ENCODE assay signal across 8 cellular contexts in genomic region chr5:71587709-71588532, GRCh38. TPM values are rescaled to one million over a fixed set of nuclear protein-coding genes. Genes with fewer than 3 reads are reported as not detected.
DNase-seq lines count a peak whose midpoint lies in the region; ATAC-seq and TF ChIP-seq lines count a peak whose summit lies in the region.

No MANE protein-coding gene starts in this region.

- TF ChIP-seq CTCF in Caco-2 (IDR thresholded peaks at IDR 0.05; ENCODE audit: insufficient read depth in 1 of 2, low read depth in 1 of 2, low read length in 1 of 2, severe bottlenecking in 1 of 2, unreplicated experiment in 1 of 2) = peak in 1 of 2 experiments; percentile 1
- no peak for TF ChIP-seq CTCF in IMR-90 (conservative IDR thresholded peaks at IDR 0.05; ENCODE audit: low read depth, low read length)
- TF ChIP-seq CTCF in ascending aorta (IDR thresholded peaks at IDR 0.05) = no peak
- TF ChIP-seq CTCF in left lung (IDR thresholded peaks at IDR 0.05) = no peak
- TF ChIP-seq CTCF in suprapubic skin (IDR thresholded peaks at IDR 0.05) = no peak

- peak overlapping the region; percentile 99 for H3K27ac Mint-ChIP-seq in Caco-2 (ENCODE audit: unreplicated experiment)

- in situ Hi-C loops in IMR-90 (cut with MboI; ENCODE audit: low sequenced_read_pairs) = loop anchor here (25.0 kb wide), 1 partner anchor 724 kb away; the partner anchor contains the start of genes MRPS27 and PTCD2

- 0 out of 2 replicates have a peak overlapping the region, but pooled peaks have one; percentile 28 for H2BK120ac ChIP-seq in IMR-90 (ENCODE audit: low read depth, low read length)

- H3K9me3 ChIP-seq in Caco-2 (no peaks in the 10 kb centered on the region), IMR-90 (ENCODE audit: control insufficient read depth, insufficient read depth, low read length) (no peaks in the 10 kb centered on the region), ascending aorta (no peaks in the 10 kb centered on the region), left lung (no peaks in the 10 kb centered on the region), suprapubic skin (no peaks in the 10 kb centered on the region)

- peak overlapping the region; percentile 89 for H2AFZ ChIP-seq in IMR-90 (replicated peaks; ENCODE audit: low read length, poor library complexity)

- BruUV-seq in Caco-2 (replicated peaks; lab: Mats Ljungman, UMichigan) (TSS peak; percentile 53), IMR-90 (replicated peaks; lab: Mats Ljungman, UMichigan) (TSS peak; percentile 28)

- DNase-seq in Caco-2 = no peak
- DNase-seq in IMR-90 = no peak
- DNase-seq in ascending aorta (ENCODE audit: low spot score in 2 of 2) = no peak
- DNase-seq in left lung = no peak
- no peak for DNase-seq in suprapubic skin (ENCODE audit: low spot score in 2 of 2)
- no peak for DNase-seq in glomerular visceral epithelial cell (ENCODE audit: extremely low spot score)
- no peak for DNase-seq in NCI-H748 treated with DMSO at 0.1 percent for 48 hours (lab: John Stamatoyannopoulos, UW)

- H3K36me3 ChIP-seq in Caco-2 (ENCODE audit: control insufficient read depth, insufficient read depth, low read length) = no peaks in the 10 kb centered on the region
- H3K36me3 ChIP-seq in IMR-90 (ENCODE audit: control insufficient read depth, insufficient read depth, low read length) = no peaks in the 10 kb centered on the region
- no peaks in the 10 kb centered on the region for H3K36me3 ChIP-seq in ascending aorta
- H3K36me3 ChIP-seq in left lung = no peaks in the 10 kb centered on the region
- no peaks in the 10 kb centered on the region for H3K36me3 ChIP-seq in suprapubic skin

- H3K27me3 Mint-ChIP-seq in Caco-2 (ENCODE audit: insufficient read depth, unreplicated experiment) = no peaks in the 10 kb centered on the region

- H3K9me1 ChIP-seq in IMR-90 (ENCODE audit: insufficient read depth, low read length) = no peaks in the 10 kb centered on the region; the same call in 1 of the 2 replicates

- ATAC-seq in GM21390 (IDR thresholded peaks at IDR 0.05; ENCODE audit: unreplicated experiment) (peak; percentile 2), IMR-90 (ENCODE audit: low read depth) (no peak), left lung (peak; percentile 6)

- H2BK15ac ChIP-seq in IMR-90 (ENCODE audit: low read depth, low read length) = no peak overlapping the region

- dilution Hi-C loops in IMR-90 (cut with HindIII; ENCODE audit: low sequenced_read_pairs, unreplicated experiment) = no loop called here

- peak overlapping the region; percentile 97 for H3K4me3 Mint-ChIP-seq in Caco-2 (ENCODE audit: unreplicated experiment)

- peak overlapping the region; percentile 74 for H3K4ac ChIP-seq in IMR-90 (ENCODE audit: low read depth, low read length)

- H4K91ac ChIP-seq in IMR-90 (ENCODE audit: insufficient read depth, low read depth, low read length) = peak overlapping the region; percentile 14; the same call in 1 of the 2 replicates

- H3K56ac ChIP-seq in IMR-90 (ENCODE audit: extremely low read depth, insufficient read depth, low read length) = peak overlapping the region; percentile 46

- peak overlapping the region; percentile 73 for H3K27ac ChIP-seq in IMR-90 (ENCODE audit: insufficient read depth, low read length)
- H3K27ac ChIP-seq in ascending aorta = peak overlapping the region; percentile 89 to 92
- peak overlapping the region; percentile 82 to 87 for H3K27ac ChIP-seq in left lung
- peak overlapping the region; percentile 89 for H3K27ac ChIP-seq in suprapubic skin

- peaks cover 21% of the 10 kb centered on the region for H3K4me1 Mint-ChIP-seq in Caco-2 (ENCODE audit: low read depth, unreplicated experiment)

- WGBS in IMR-90 (ENCODE audit: extremely low coverage in 2 of 2, insufficient read length in 1 of 2), 2 experiments = 20% methylated on average over 1 of the region's 19 CpGs; no CpG with 5 or more reads in 1 of the 2 experiments
- WGBS in suprapubic skin = 82% methylated on average over 14 of the region's 19 CpGs

- peaks cover 24% of the 10 kb centered on the region for H3K36me3 Mint-ChIP-seq in Caco-2 (ENCODE audit: insufficient read depth, unreplicated experiment)

- intact Hi-C loops in Caco-2 (cut with micrococcal nuclease; ENCODE audit: unreplicated experiment) (loop anchor here (1.0 to 5.0 kb wide), 2 partner anchors 13 to 169 kb away; no protein-coding TSS in a partner anchor), IMR-90 (cut with micrococcal nuclease) (loop anchor here (5.0 kb wide), 1 partner anchor 719 kb away; no protein-coding TSS in a partner anchor), ascending aorta (cut with DNase I) (loop anchor here (2.0 to 10.0 kb wide), 3 partner anchors 131 to 717 kb away; partner anchors contain the start of gene MAP1B), left lung (cut with DNase I) (no loop called here)

- TF ChIP-seq EP300 in suprapubic skin (IDR thresholded peaks at IDR 0.05) = no peak

- no peaks in the 10 kb centered on the region for H3K9me3 Mint-ChIP-seq in Caco-2 (ENCODE audit: unreplicated experiment)

- H3K18ac ChIP-seq in IMR-90 (ENCODE audit: low read depth, low read length) = no peak overlapping the region

- H3K4me3 ChIP-seq in Caco-2 (ENCODE audit: low read depth, low read length) (peak overlapping the region; percentile 87), IMR-90 (ENCODE audit: insufficient read depth, low read depth, low read length) (peak overlapping the region; percentile 76), ascending aorta (peak overlapping the region; percentile 81 to 84), left lung (peak overlapping the region; percentile 68 to 95), suprapubic skin (peak overlapping the region; percentile 80)

- POLR2A ChIA-PET in Caco-2 (lab: Charles Lee) (interaction anchor here (0.6 to 1.5 kb wide), 6 partner anchors 9 to 133 kb away, joined by 3 to 9 read pairs (median 4); no protein-coding TSS in a partner anchor), IMR-90 (lab: Charles Lee; ENCODE audit: unreplicated experiment) (no interaction called here)

- H2AK9ac ChIP-seq in IMR-90 (replicated peaks; ENCODE audit: low read depth, low read length, poor library complexity) = peak overlapping the region; percentile 90

- H3K4me1 ChIP-seq in Caco-2 = peaks cover 8% of the 10 kb centered on the region
- H3K4me1 ChIP-seq in IMR-90 (ENCODE audit: control insufficient read depth, insufficient read depth, low read length) = peaks cover 2% of the 10 kb centered on the region; the same call in 1 of the 2 replicates
- H3K4me1 ChIP-seq in ascending aorta = peaks cover 0 to 13% of the 10 kb centered on the region in 2 donors
- peaks cover 4 to 24% of the 10 kb centered on the region in 2 donors for H3K4me1 ChIP-seq in left lung
- H3K4me1 ChIP-seq in suprapubic skin = peaks cover 32% of the 10 kb centered on the region

- H3K79me1 ChIP-seq in IMR-90 (ENCODE audit: low read depth in 1 of 2, low read length in 2 of 2) = peaks cover 11 to 16% of the 10 kb centered on the region in 2 experiments; a peak in 3 of 4 replicates

- TF ChIP-seq POLR2A in IMR-90 (IDR thresholded peaks at IDR 0.05; ENCODE audit: low read depth, low read length) = no peak
- no peak for TF ChIP-seq POLR2A in suprapubic skin (IDR thresholded peaks at IDR 0.05)

- H3K14ac ChIP-seq in IMR-90 (replicated peaks; ENCODE audit: low read depth, low read length) = peak overlapping the region; percentile 86

- H2AK5ac ChIP-seq in IMR-90 (ENCODE audit: low read depth, low read length) = no peak overlapping the region

- peak overlapping the region; percentile 91 to 99 for H4K8ac ChIP-seq in IMR-90 (ENCODE audit: low read depth in 2 of 2, low read length in 2 of 2)

- H2BK5ac ChIP-seq in IMR-90 (ENCODE audit: low read depth, low read length, poor library complexity, severe bottlenecking) = no peak overlapping the region

- H2BK20ac ChIP-seq in IMR-90 (ENCODE audit: low read depth, low read length) = no peak overlapping the region

- peak overlapping the region; percentile 73 for H4K5ac ChIP-seq in IMR-90 (ENCODE audit: low read depth, low read length)

- CTCF ChIA-PET in Caco-2 (lab: Charles Lee) (interaction anchor here (0.8 to 2.3 kb wide), 4 partner anchors 13 to 170 kb away, joined by 3 to 15 read pairs (median 3); no protein-coding TSS in a partner anchor), IMR-90 (lab: Yijun Ruan, JAX) (interaction anchor here (0.5 to 1.0 kb wide), 4 partner anchors 13 to 562 kb away, joined by 3 to 5 read pairs (median 3); no protein-coding TSS in a partner anchor)

- H3K27me3 ChIP-seq in Caco-2 (replicated peaks; ENCODE audit: control insufficient read depth, insufficient read depth, low read length) = no peaks in the 10 kb centered on the region
- H3K27me3 ChIP-seq in IMR-90 (ENCODE audit: control insufficient read depth, insufficient read depth, low read length) = no peaks in the 10 kb centered on the region
- no peaks in the 10 kb centered on the region for H3K27me3 ChIP-seq in ascending aorta
- no peaks in the 10 kb centered on the region for H3K27me3 ChIP-seq in left lung
- H3K27me3 ChIP-seq in suprapubic skin = no peaks in the 10 kb centered on the region

- H3K4me2 ChIP-seq in IMR-90 (ENCODE audit: low read depth, low read length) = peak overlapping the region; percentile 96

- peak overlapping the region; percentile 84 for H3K9ac ChIP-seq in IMR-90 (ENCODE audit: low read depth, low read length)

- peak overlapping the region; percentile 94 for H3K23ac ChIP-seq in IMR-90 (ENCODE audit: low read depth, low read length)

- no peak for TF ChIP-seq RAD21 in IMR-90 (IDR thresholded peaks at IDR 0.05; ENCODE audit: low read length)

- H4K20me1 ChIP-seq in IMR-90 (ENCODE audit: insufficient read depth, low read length) = no peaks in the 10 kb centered on the region

TF ChIP-seq in IMR-90, 13 proteins besides CTCF, POLR2A, EP300 and RAD21 (continues in another document):
- no peak for TF ChIP-seq BHLHE40 (IDR thresholded peaks at IDR 0.05; ENCODE audit: low read depth, low read length)
- TF ChIP-seq MXI1 (IDR thresholded peaks at IDR 0.05; ENCODE audit: borderline replicate concordance, low read depth, low read length) = no peak
- TF ChIP-seq USF2 (IDR thresholded peaks at IDR 0.05; ENCODE audit: low read depth, low read length) = no peak
- no peak for TF ChIP-seq RCOR1 (IDR thresholded peaks at IDR 0.05; ENCODE audit: insufficient replicate concordance, low read length)
- TF ChIP-seq CHD1 (IDR thresholded peaks at IDR 0.05; ENCODE audit: low read depth, low read length) = no peak
- no peak for TF ChIP-seq MAFK (IDR thresholded peaks at IDR 0.05; ENCODE audit: low read depth, low read length)

RNA-seq across cellular contexts. Expression of gene MCCC2, which starts 0.8 kb away (rescaled TPM):
- total RNA-seq in Caco-2 (2022) = 113 and 124 TPM in 2 replicates
- 14.2 and 22.0 TPM in 2 replicates for total RNA-seq in IMR-90 (2012; rRNA removed)
- polyA plus RNA-seq in IMR-90 (2012; rRNA removed) = 14.5 and 18.0 TPM in 2 replicates
- 7.3 and 10.5 TPM in 2 replicates for polyA plus RNA-seq in IMR-90 (2012; cell fraction: cytosol; rRNA removed)
- 7.0 and 19.3 TPM in 2 replicates for polyA plus RNA-seq in IMR-90 (2012; cell fraction: nucleus; rRNA removed; ENCODE audit: low replicate concordance)
- 13.8 TPM for total RNA-seq in ascending aorta
- total RNA-seq in left lung = 10 to 100 TPM; 35.9 to 36.0 TPM
- total RNA-seq in suprapubic skin = 10 to 100 TPM; 21.4 to 50.0 (median 35.8) TPM

Comparison
In these comparisons a context has a peak if more than half of its experiments do, and no peak if none do; other contexts are left out.
1. intact Hi-C loops: an anchor here in Caco-2 (1.0 to 5.0 kb wide), IMR-90 (5.0 kb wide) and ascending aorta (2.0 to 10.0 kb wide); none called in left lung.